Comparison of ENCODE assay signal across 22 cellular contexts in genomic region chrX:30181353-30181752, GRCh38. TPM values are rescaled to one million over a fixed set of nuclear protein-coding genes. Genes with fewer than 3 reads are reported as not detected.
DNase-seq lines count a peak whose midpoint lies in the region; ATAC-seq, FAIRE-seq and TF ChIP-seq lines count a peak whose summit lies in the region.
"Had no signal": no experiment of that assay in that cellular context is flagged by ENCODE, and none has a peak within 500 bp of the region (broad histone marks: within the 10 kb centered on the region; RNA-seq: fewer than 3 reads in every experiment).

No MANE protein-coding gene starts in this region.

- no peak overlapping the region for H3K4me3 ChIP-seq in GM12878
- H3K4me3 ChIP-seq: A549 had no signal

- no peak for TF ChIP-seq RAD21 in GM12878 (IDR thresholded peaks at IDR 0.05; ENCODE audit: insufficient read depth, low read depth, low read length)

- TF ChIP-seq CTCF in GM13976 (IDR thresholded peaks at IDR 0.05; ENCODE audit: borderline replicate concordance, control extremely low read depth, extremely low read depth, insufficient read depth, missing control alignments), result no peak
- no peak for TF ChIP-seq CTCF in GM12878 (IDR thresholded peaks at IDR 0.05 in 2 of 3, conservative IDR thresholded peaks at IDR 0.05 in 1 of 3; ENCODE audit: control insufficient read depth in 2 of 3, extremely low read depth in 1 of 3, insufficient read depth in 1 of 3, low read depth in 3 of 3, low read length in 3 of 3)

- RAD21 ChIA-PET in GM12878 (lab: Charles Lee; ENCODE audit: unreplicated experiment), result no interaction called here

- in situ Hi-C loops in GM13976 (cut with MboI; ENCODE audit: low sequenced_read_pairs, unreplicated experiment) (no loop called here), GM12878 (cut with MboI) (no loop called here)

- no peak overlapping the region for H3K27ac ChIP-seq in GM12878 (ENCODE audit: control insufficient read depth, insufficient read depth)
- H3K27ac ChIP-seq: A549 had no signal

- no peaks in the 10 kb centered on the region for H3K4me1 Mint-ChIP-seq in activated T-cell treated with anti-CD3 and anti-CD28 coated beads, Interleukin-2, amount 50 U/mL, for 72 hours (ENCODE audit: low read depth)
- H3K4me1 Mint-ChIP-seq: CD14-positive monocyte had no signal

- POLR2A ChIA-PET in GM12878 (lab: Charles Lee), result no interaction called here

- no TSS peak for BruUV-seq in GM12878 (replicated peaks; lab: Mats Ljungman, UMichigan)

- no peaks in the 10 kb centered on the region for H3K79me2 ChIP-seq in GM12878 (ENCODE audit: control insufficient read depth, insufficient read depth, low read length)

- no peak overlapping the region for H3K9ac ChIP-seq in GM12878 (ENCODE audit: control insufficient read depth, insufficient read depth, low read length)

- H3K27ac Mint-ChIP-seq in activated T-cell treated with anti-CD3 and anti-CD28 coated beads, Interleukin-2, amount 50 U/mL, for 72 hours, result no peak overlapping the region
- H3K27ac Mint-ChIP-seq: CD14-positive monocyte; T-helper 1 cell treated with Interleukin-12 subunit alpha and Interleukin-12 subunit beta and Interleukin-4 antibody, amounts not matched to agents 30 μg/mL and 1 μg/mL, for 36 hours had no signal

- no peak for TF ChIP-seq POLR2A in GM12878 (IDR thresholded peaks at IDR 0.05; ENCODE audit: low read depth, low read length)

- peaks cover 14% of the 10 kb centered on the region for H3K27me3 Mint-ChIP-seq in activated T-cell treated with anti-CD3 and anti-CD28 coated beads, Interleukin-2, amount 50 U/mL, for 72 hours (ENCODE audit: low read depth)

- H2AFZ ChIP-seq in GM12878 (ENCODE audit: control insufficient read depth, low read depth, low read length), result no peak overlapping the region

- H3K36me3 ChIP-seq in GM12878 (ENCODE audit: control insufficient read depth in 2 of 2, insufficient read depth in 2 of 2, low read length in 1 of 2), result no peaks in the 10 kb centered on the region

- ATAC-seq in GM19351 (IDR thresholded peaks at IDR 0.05; ENCODE audit: unreplicated experiment), result peak; percentile 74
- ATAC-seq in HG02870 (IDR thresholded peaks at IDR 0.05; ENCODE audit: unreplicated experiment), result peak; percentile 69
- ATAC-seq in GM12878, result 0 out of 3 replicates have a peak, but pooled peaks have one; percentile 35
- ATAC-seq in activated T-cell treated with anti-CD3 and anti-CD28 coated beads, Interleukin-2, amount 50 U/mL, for 72 hours (replicated peaks in 1 of 2), result no peak
- ATAC-seq: A549 had no signal

- no peak overlapping the region for H3K4me3 Mint-ChIP-seq in activated T-cell treated with anti-CD3 and anti-CD28 coated beads, Interleukin-2, amount 50 U/mL, for 72 hours
- H3K4me3 Mint-ChIP-seq: CD14-positive monocyte; T-helper 1 cell treated with Interleukin-12 subunit alpha and Interleukin-12 subunit beta and Interleukin-4 antibody, amounts not matched to agents 30 μg/mL and 1 μg/mL, for 36 hours had no signal

- WGBS in GM12878 (ENCODE audit: insufficient coverage, insufficient replicate concordance, low lambda C conversion rate, missing lambda C conversion rate), result 6% methylated on average over 1 of the region's 1 CpG

- CTCF ChIA-PET in GM12878 (lab: Yijun Ruan, JAX), result interaction anchor here (0.6 kb wide), 1 partner anchor 326 kb away, joined by 3 read pairs; no protein-coding TSS in a partner anchor

- no peaks in the 10 kb centered on the region for H3K9me3 ChIP-seq in GM12878 (replicated peaks; ENCODE audit: control insufficient read depth, insufficient read depth, low read length)
- H3K9me3 ChIP-seq: A549 had no signal

- FAIRE-seq in GM12878 (lab: Jason Lieb, UNC), result no peak
- FAIRE-seq: RCC 7860 had no signal

- no peak overlapping the region for H3K4me2 ChIP-seq in GM12878 (ENCODE audit: control insufficient read depth, insufficient read depth)
- H3K4me2 ChIP-seq: A549 had no signal

- intact Hi-C loops in GM12878 (cut with micrococcal nuclease; ENCODE audit: unreplicated experiment), result no loop called here

- no peaks in the 10 kb centered on the region for H3K27me3 ChIP-seq in GM12878 (replicated peaks in 1 of 2; ENCODE audit: control insufficient read depth in 2 of 2, insufficient read depth in 2 of 2, low read length in 1 of 2)

- SMC1A ChIA-PET in GM12878 (lab: Charles Lee; ENCODE audit: uncharacterized antibody, unreplicated experiment), result no interaction called here

- H3K9me3 Mint-ChIP-seq in activated T-cell treated with anti-CD3 and anti-CD28 coated beads, Interleukin-2, amount 50 U/mL, for 72 hours, result no peaks in the 10 kb centered on the region
- H3K9me3 Mint-ChIP-seq: T-helper 1 cell treated with Interleukin-12 subunit alpha and Interleukin-12 subunit beta and Interleukin-4 antibody, amounts not matched to agents 30 μg/mL and 1 μg/mL, for 36 hours had no signal

- H3K4me1 ChIP-seq in GM12878 (ENCODE audit: control insufficient read depth, insufficient read depth, low read length), result no peaks in the 10 kb centered on the region
- H3K4me1 ChIP-seq: A549 had no signal

- TF ChIP-seq EP300 in GM12878 (IDR thresholded peaks at IDR 0.05; ENCODE audit: borderline replicate concordance in 1 of 2, control insufficient read depth in 1 of 2, low read depth in 2 of 2, low read length in 2 of 2), result no peak

- DNase-seq in GM13976 (ENCODE audit: low spot score) (peak; percentile 8), GM12878 (ENCODE audit: low read depth, low spot score) (no peak), NCI-H2227 treated with DMSO at 0.1 percent for 48 hours (lab: John Stamatoyannopoulos, UW) (no peak), NCI-H446 (lab: John Stamatoyannopoulos, UW) (no peak), HuH-7.5 (ENCODE audit: low spot score) (no peak)
- DNase-seq in activated T-cell treated with anti-CD3 and anti-CD28 coated beads, Interleukin-2, amount 50 U/mL, for 72 hours, result no peak
- DNase-seq: COR-L47, DMS53, HCEC 1CT, Karpas-422, NCI-H1105 treated with DMSO at 0.1 percent for 48 hours, NCI-H187 treated with DMSO at 0.1 percent for 48 hours, NCI-H2171, NCI-H510A, NCI-H82, SHP77 treated with DMSO at 0.1 percent for 48 hours had no signal

- H3K36me3 Mint-ChIP-seq in activated T-cell treated with anti-CD3 and anti-CD28 coated beads, Interleukin-2, amount 50 U/mL, for 72 hours (ENCODE audit: insufficient read depth in 2 of 2), result no peaks in the 10 kb centered on the region
- H3K36me3 Mint-ChIP-seq: CD14-positive monocyte had no signal

- H4K20me1 ChIP-seq in GM12878 (ENCODE audit: control insufficient read depth, insufficient read depth), result no peaks in the 10 kb centered on the region

TF ChIP-seq in GM12878, 131 proteins besides CTCF, POLR2A, EP300 and RAD21:
- TF ChIP-seq ZNF217 (IDR thresholded peaks at IDR 0.05) (no peak), HDGF (IDR thresholded peaks at IDR 0.05) (no peak), NR2C2 (IDR thresholded peaks at IDR 0.05; ENCODE audit: borderline replicate concordance, control insufficient read depth, insufficient read length, low read depth) (no peak)

RNA-seq across cellular contexts. Expression of gene MAGEB2, which starts 34.0 kb away (rescaled TPM):
- total RNA-seq in GM12878 (2013; cell fraction: nucleolus; rRNA removed), result not detected in 2 replicates
- total RNA-seq in GM12878 (2014; rRNA removed) (not detected in 2 replicates), GM12878 (2014; rRNA removed; fragmentation: Illumina TruSeq; extraction: Trizol) (not detected in 2 replicates), GM12878 (2021) (not detected in 2 replicates)
- not detected for polyA plus RNA-seq in GM12878 (2011; ENCODE audit: low read depth)
- polyA plus RNA-seq in GM12878 (2011; rRNA removed) (not detected in 2 replicates), GM12878 (2014; fragmentation: Illumina TruSeq; extraction: Trizol) (not detected in 2 replicates), GM12878 (2014; fragmentation: Nextera tagmentation; extraction: Ambion mirVana) (not detected), GM12878 (2014; rRNA removed) (not detected in 2 replicates), GM12878 (2016; fragmentation: Nextera tagmentation; extraction: Ambion mirVana) (not detected)
- not detected in 2 replicates for polyA plus RNA-seq in GM12878 (2011; cell fraction: cytosol; rRNA removed)
- polyA plus RNA-seq in GM12878 (2011; cell fraction: nucleus; rRNA removed), result not detected in 2 replicates
- not detected in 2 replicates for polyA plus RNA-seq in GM12878 (2012)
- not detected in 2 replicates for polyA minus RNA-seq in GM12878 (2011; rRNA and poly(A)+ RNA removed)
- polyA minus RNA-seq in GM12878 (2011; cell fraction: cytosol; rRNA and poly(A)+ RNA removed), result not detected in 2 replicates
- not detected in 2 replicates for polyA minus RNA-seq in GM12878 (2011; cell fraction: nucleus; rRNA and poly(A)+ RNA removed)
- total RNA-seq in activated T-cell treated with anti-CD3 and anti-CD28 coated beads, Interleukin-2, amount 50 U/mL, for 72 hours, result not detected
- polyA plus RNA-seq: CD14-positive monocyte had no signal

RNA-seq across cellular contexts. Expression of gene MAGEB3, which starts 49.1 kb away (rescaled TPM):
- total RNA-seq in GM12878 (2013; cell fraction: nucleolus; rRNA removed), result not detected in 2 replicates
- total RNA-seq in GM12878 (2014; rRNA removed) (not detected in 2 replicates), GM12878 (2014; rRNA removed; fragmentation: Illumina TruSeq; extraction: Trizol) (not detected in 2 replicates), GM12878 (2021) (not detected in 2 replicates)
- polyA plus RNA-seq in GM12878 (2011; ENCODE audit: low read depth), result not detected
- polyA plus RNA-seq in GM12878 (2011; rRNA removed) (not detected in 2 replicates), GM12878 (2014; fragmentation: Illumina TruSeq; extraction: Trizol) (not detected in 2 replicates), GM12878 (2014; fragmentation: Nextera tagmentation; extraction: Ambion mirVana) (not detected), GM12878 (2014; rRNA removed) (not detected in 2 replicates), GM12878 (2016; fragmentation: Nextera tagmentation; extraction: Ambion mirVana) (not detected)
- not detected in 2 replicates for polyA plus RNA-seq in GM12878 (2011; cell fraction: cytosol; rRNA removed)
- polyA plus RNA-seq in GM12878 (2011; cell fraction: nucleus; rRNA removed), result not detected in 2 replicates
- polyA plus RNA-seq in GM12878 (2012), result not detected in 2 replicates
- polyA minus RNA-seq in GM12878 (2011; rRNA and poly(A)+ RNA removed), result not detected in 2 replicates
- not detected in 2 replicates for polyA minus RNA-seq in GM12878 (2011; cell fraction: cytosol; rRNA and poly(A)+ RNA removed)
- not detected in 2 replicates for polyA minus RNA-seq in GM12878 (2011; cell fraction: nucleus; rRNA and poly(A)+ RNA removed)
- not detected for total RNA-seq in activated T-cell treated with anti-CD3 and anti-CD28 coated beads, Interleukin-2, amount 50 U/mL, for 72 hours
- polyA plus RNA-seq: A549, CD14-positive monocyte had no signal

Comparison
In these comparisons a context has a peak if more than half of its experiments do, and no peak if none do; other contexts are left out.
1. ATAC-seq: peak in GM19351 (single experiment), HG02870 (single experiment) and GM12878 (single experiment); none in activated T-cell treated with anti-CD3 and anti-CD28 coated beads, Interleukin-2, amount 50 U/mL, for 72 hours (0 of 2).